ENCODE assay signal across 8 cellular contexts in the genomic region with DNA sequence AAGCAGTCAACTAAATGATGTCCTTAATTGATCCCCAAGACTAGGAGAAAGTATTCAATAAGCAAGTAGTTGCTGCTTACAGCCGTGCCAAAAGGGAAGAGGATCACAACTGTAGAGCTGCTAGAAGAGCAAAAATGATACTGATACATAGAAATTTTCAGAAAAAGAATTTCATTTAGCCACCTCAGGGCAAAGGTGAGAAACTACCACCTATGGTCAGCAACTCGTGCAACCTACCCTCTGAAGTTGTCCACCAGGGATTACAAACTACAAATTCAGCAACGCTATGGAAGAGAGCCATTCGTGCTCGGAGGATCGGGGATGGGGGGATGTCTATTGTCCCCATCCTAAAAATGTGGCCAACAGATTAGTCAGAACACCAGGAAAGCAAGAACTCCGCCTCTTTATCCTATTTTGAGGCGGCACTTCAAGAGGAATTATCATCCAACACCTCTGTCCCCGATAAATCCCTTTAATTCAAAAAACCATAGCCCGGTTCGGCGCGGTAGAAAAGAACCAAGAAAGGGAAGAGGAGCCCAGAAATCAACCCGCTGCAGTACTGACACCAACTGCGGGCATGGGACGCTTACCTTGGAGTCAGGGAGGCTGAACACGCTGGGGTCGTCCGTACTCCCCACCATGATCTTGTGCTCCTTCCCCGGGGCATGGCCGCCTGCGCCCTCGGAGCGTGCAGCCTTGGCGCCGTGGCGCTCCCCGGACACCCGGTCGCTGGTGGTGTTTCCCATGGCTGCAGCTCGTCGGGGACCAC. TPM values are rescaled to one million over a fixed set of nuclear protein-coding genes. Genes with fewer than 3 reads are reported as not detected.
DNase-seq lines count a peak whose midpoint lies in the region; ATAC-seq, FAIRE-seq and TF ChIP-seq lines count a peak whose summit lies in the region.

No MANE protein-coding gene starts in this region.

- BruUV-seq in Panc1 (replicated peaks; lab: Mats Ljungman, UMichigan), result no TSS peak

- DNase-seq in AG04450 (ENCODE audit: low read depth, low spot score), result no peak
- DNase-seq in GM12891 (ENCODE audit: insufficient read length, low spot score), result peak; percentile 5
- no peak for DNase-seq in Panc1 (ENCODE audit: low read depth, low spot score)

- TF ChIP-seq CTCF in AG04450 (IDR thresholded peaks at IDR 0.05; ENCODE audit: low read depth, low read length), result no peak
- TF ChIP-seq CTCF in Panc1 (IDR thresholded peaks at IDR 0.05), result no peak

- peaks cover 14% of the 10 kb centered on the region for H3K4me1 ChIP-seq in Panc1 (ENCODE audit: control insufficient read depth, insufficient read depth, low read length)
- peaks cover 35 to 48% of the 10 kb centered on the region in 2 donors for H3K4me1 ChIP-seq in duodenal mucosa (ENCODE audit: control insufficient read depth in 1 of 2, insufficient read depth in 2 of 2, low read length in 2 of 2)
- H3K4me1 ChIP-seq in muscle layer of colon (ENCODE audit: insufficient read depth, low read length), result peaks cover 51% of the 10 kb centered on the region

- in situ Hi-C loops in Panc1 (cut with HindIII; ENCODE audit: low pct_unique_long_range_greater_than_20kb, low sequenced_read_pairs), result no loop called here

- H3K9ac ChIP-seq in duodenal mucosa (ENCODE audit: low read depth in 1 of 2, low read length in 2 of 2), result peak overlapping the region; percentile 83 to 99
- peak overlapping the region; percentile 73 for H3K9ac ChIP-seq in muscle layer of colon (ENCODE audit: low read length)

- CTCF ChIA-PET in AG04450 (lab: Charles Lee), result interaction anchor here (0.6 to 3.3 kb wide), 8 partner anchors 10 to 260 kb away, joined by 3 to 33 read pairs (median 4); a partner anchor contains a TSS
- CTCF ChIA-PET in Panc1 (lab: Charles Lee), result no interaction called here

- H3K27ac ChIP-seq in AG04450 (ENCODE audit: low read depth, low read length) (peak overlapping the region; percentile 41), Panc1 (ENCODE audit: low read length) (peak overlapping the region; percentile 88), duodenal mucosa (ENCODE audit: low read depth, low read length) (peak overlapping the region; percentile 93), muscle layer of colon (ENCODE audit: low read depth, low read length) (peak overlapping the region; percentile 84)

- POLR2A ChIA-PET in AG04450 (lab: Yijun Ruan, JAX), result interaction anchor here (1.4 kb wide), 1 partner anchor 72 kb away, joined by 3 read pairs; no protein-coding TSS in a partner anchor
- POLR2A ChIA-PET in Panc1 (lab: Charles Lee), result no interaction called here

- intact Hi-C loops in Panc1 (cut with micrococcal nuclease; ENCODE audit: unreplicated experiment), result loop anchor here (1.0 kb wide), 1 partner anchor 71 kb away; a partner anchor contains a TSS

- no peaks in the 10 kb centered on the region; the same call in 1 of the 2 replicates for H3K9me3 ChIP-seq in AG04450 (ENCODE audit: control insufficient read depth, insufficient read depth, low read length)
- H3K9me3 ChIP-seq in Panc1 (ENCODE audit: control insufficient read depth, insufficient read depth, low read depth, low read length), result no peaks in the 10 kb centered on the region
- no peaks in the 10 kb centered on the region for H3K9me3 ChIP-seq in duodenal mucosa (ENCODE audit: control insufficient read depth in 1 of 2, low read length in 2 of 2)
- H3K9me3 ChIP-seq in muscle layer of colon (ENCODE audit: low read length), result no peaks in the 10 kb centered on the region

- ATAC-seq in Panc1 (no peak), HG03097 (IDR thresholded peaks at IDR 0.05; ENCODE audit: low FRiP score, unreplicated experiment) (no peak), GM19324 (IDR thresholded peaks at IDR 0.05; ENCODE audit: low FRiP score, unreplicated experiment) (no peak), HG03378 (IDR thresholded peaks at IDR 0.05; ENCODE audit: unreplicated experiment) (no peak)

- H3K27me3 ChIP-seq in AG04450 (ENCODE audit: control insufficient read depth, insufficient read depth, low read length), result no peaks in the 10 kb centered on the region
- H3K27me3 ChIP-seq in Panc1 (ENCODE audit: control insufficient read depth, insufficient read depth, low read length), result no peaks in the 10 kb centered on the region
- no peaks in the 10 kb centered on the region for H3K27me3 ChIP-seq in duodenal mucosa (ENCODE audit: control insufficient read depth in 1 of 2, insufficient read depth in 2 of 2, low read length in 2 of 2)
- H3K27me3 ChIP-seq in muscle layer of colon (ENCODE audit: control insufficient read depth in 1 of 2, insufficient read depth in 2 of 2, low read length in 2 of 2), result no peaks in the 10 kb centered on the region

- FAIRE-seq in GM12891 (lab: Jason Lieb, UNC), result no peak

- TF ChIP-seq POLR2A in GM12891 (IDR thresholded peaks at IDR 0.05; ENCODE audit: low read depth, low read length), result 0 out of 2 replicates have a peak, but pooled peaks have one; percentile 26

- peak overlapping the region; percentile 93 for H3K4me3 ChIP-seq in AG04450 (ENCODE audit: low read depth, low read length)
- H3K4me3 ChIP-seq in Panc1 (ENCODE audit: low read depth in 2 of 2, low read length in 2 of 2), result peak overlapping the region; percentile 99 to 100
- peak overlapping the region; percentile 84 to 99 for H3K4me3 ChIP-seq in duodenal mucosa (ENCODE audit: low read depth in 1 of 2, low read length in 2 of 2)
- peak overlapping the region; percentile 87 to 95 for H3K4me3 ChIP-seq in muscle layer of colon (ENCODE audit: low read depth in 1 of 2, low read length in 2 of 2)

- H3K36me3 ChIP-seq in Panc1 (ENCODE audit: control insufficient read depth, insufficient read depth, low read length) (peaks cover 2% of the 10 kb centered on the region), duodenal mucosa (ENCODE audit: control insufficient read depth in 1 of 2, insufficient read depth in 2 of 2, low read length in 2 of 2) (peaks cover 5 to 6% of the 10 kb centered on the region in 2 donors), muscle layer of colon (ENCODE audit: insufficient read depth, low read length) (peaks cover under 1% of the 10 kb centered on the region)

TF ChIP-seq in GM12891, 5 proteins besides CTCF, POLR2A, EP300 and RAD21:
- TF ChIP-seq TAF1 (IDR thresholded peaks at IDR 0.05; ENCODE audit: low read depth, low read length) (0 out of 2 replicates have a peak, but pooled peaks have one; percentile 6), POLR2AphosphoS5 (IDR thresholded peaks at IDR 0.05; ENCODE audit: low read depth, low read length) (no peak)

RNA-seq across cellular contexts. Expression of a gene that starts 0.7 kb away (rescaled TPM):
- 19.1 and 28.1 TPM in 2 replicates for polyA plus RNA-seq in AG04450 (2011; rRNA removed)
- polyA minus RNA-seq in AG04450 (2011; rRNA and poly(A)+ RNA removed), result 9.2 and 14.6 TPM in 2 replicates
- 5.0 TPM for polyA plus RNA-seq in GM12891 (2012; ENCODE audit: low read depth, missing spikeins)
- total RNA-seq in Panc1 (2021; ENCODE audit: unreplicated experiment), result 6.6 TPM
- 5.0 TPM for polyA plus RNA-seq in Panc1 (2012; ENCODE audit: insufficient read length)

RNA-seq across cellular contexts. Expression of a gene that starts 53.6 kb away (rescaled TPM):
- 0.98 and 1.2 TPM in 2 replicates for polyA plus RNA-seq in AG04450 (2011; rRNA removed)
- 0.37 and 0.48 TPM in 2 replicates for polyA minus RNA-seq in AG04450 (2011; rRNA and poly(A)+ RNA removed)
- polyA plus RNA-seq in GM12891 (2012; ENCODE audit: low read depth, missing spikeins), result 0.35 TPM
- total RNA-seq in Panc1 (2021; ENCODE audit: unreplicated experiment), result 0.57 TPM
- 0.29 TPM for polyA plus RNA-seq in Panc1 (2012; ENCODE audit: insufficient read length)

Comparison
In these comparisons a context has a peak if more than half of its experiments do, and no peak if none do; other contexts are left out.
1. H3K27ac ChIP-seq: peak in every context shown above with its lines; median percentile 93 in duodenal mucosa; 88 in Panc1; 84 in muscle layer of colon; 41 in AG04450.